ENCODE assay signal across 26 cellular contexts in genomic region chr2:101219281-101219680, GRCh38.
"Had no signal": no experiment of that assay in that cellular context is flagged by ENCODE, and none has a peak within 500 bp of the region (broad histone marks: within the 10 kb centered on the region; RNA-seq: fewer than 3 reads in every experiment).

No MANE protein-coding gene starts in this region.

- H3K9ac ChIP-seq: parathyroid adenoma had no signal

- FAIRE-seq: bronchial epithelial cell had no signal

- H3K9me3 ChIP-seq: colonic mucosa, esophagus squamous epithelium, gastrocnemius medialis, stomach, suprapubic skin, tibial nerve, uterus had no signal

- H3K36me3 Mint-ChIP-seq: activated CD4-positive, alpha-beta memory T cell treated with anti-CD3 and anti-CD28 coated beads for 36 hours; stimulated activated effector memory CD8-positive, alpha-beta T cell treated with anti-CD3 and anti-CD28 coated beads, Interleukin-12 subunit alpha, Interleukin-12 subunit beta, amount 100 ng/mL, for 72 hours had no signal

- ATAC-seq: activated naive CD4-positive, alpha-beta T cell treated with anti-CD3 and anti-CD28 coated beads, Interleukin-2, amount 50 U/mL, for 72 hours; effector memory CD8-positive, alpha-beta T cell; gastrocnemius medialis; stimulated activated effector memory CD8-positive, alpha-beta T cell treated with anti-CD3 and anti-CD28 coated beads, Interleukin-12 subunit alpha, Interleukin-12 subunit beta, amount 100 ng/mL, for 72 hours had no signal

- H3K4me3 ChIP-seq: colonic mucosa, dorsolateral prefrontal cortex, esophagus squamous epithelium, gastrocnemius medialis, skin epidermis, stomach, suprapubic skin, tibial nerve, uterus had no signal

- H3K9me3 Mint-ChIP-seq: activated B cell treated with CpG ODN at 0.5 μM for 24 hours; effector memory CD8-positive, alpha-beta T cell; memory B cell; stimulated activated effector memory CD8-positive, alpha-beta T cell treated with anti-CD3 and anti-CD28 coated beads, Interleukin-12 subunit alpha, Interleukin-12 subunit beta, amount 100 ng/mL, for 72 hours had no signal

- H3K36me3 ChIP-seq: colonic mucosa, esophagus squamous epithelium, gastrocnemius medialis, stomach, suprapubic skin, tibial nerve, uterus had no signal

- H3K27ac Mint-ChIP-seq: activated B cell treated with CpG ODN at 0.5 μM for 24 hours; activated CD4-positive, alpha-beta memory T cell treated with anti-CD3 and anti-CD28 coated beads for 36 hours; activated T-helper 1 cell treated with anti-CD3 and anti-CD28 coated beads, Interleukin-12 subunit alpha, Interleukin-12 subunit beta, Interleukin-2, Interleukin-4 antibody, amounts not matched to agents 30 ng/mL and 10 ng/mL and 1 ng/mL, durations not matched to agents 14 hours and 24 hours and 36 hours; effector memory CD8-positive, alpha-beta T cell; memory B cell; nephron progenitor cell; stimulated activated effector memory CD8-positive, alpha-beta T cell treated with anti-CD3 and anti-CD28 coated beads, Interleukin-12 subunit alpha, Interleukin-12 subunit beta, amount 100 ng/mL, for 72 hours had no signal

- H3K27me3 ChIP-seq: colonic mucosa, dorsolateral prefrontal cortex, esophagus squamous epithelium, gastrocnemius medialis, stomach, suprapubic skin, tibial nerve, uterus had no signal

- H3K27ac ChIP-seq: colonic mucosa, dorsolateral prefrontal cortex, esophagus squamous epithelium, gastrocnemius medialis, parathyroid adenoma, skin epidermis, stomach, suprapubic skin, tibial nerve, uterus had no signal

- H3K4me1 ChIP-seq: colonic mucosa, esophagus squamous epithelium, gastrocnemius medialis, parathyroid adenoma, stomach, suprapubic skin, tibial nerve, uterus had no signal

- H3K4me3 Mint-ChIP-seq: activated B cell treated with CpG ODN at 0.5 μM for 24 hours; activated CD4-positive, alpha-beta memory T cell treated with anti-CD3 and anti-CD28 coated beads for 36 hours; activated T-helper 1 cell treated with anti-CD3 and anti-CD28 coated beads, Interleukin-12 subunit alpha, Interleukin-12 subunit beta, Interleukin-2, Interleukin-4 antibody, amounts not matched to agents 30 ng/mL and 10 ng/mL and 1 ng/mL, durations not matched to agents 14 hours and 24 hours and 36 hours; effector memory CD8-positive, alpha-beta T cell; memory B cell; nephron progenitor cell; stimulated activated effector memory CD8-positive, alpha-beta T cell treated with anti-CD3 and anti-CD28 coated beads, Interleukin-12 subunit alpha, Interleukin-12 subunit beta, amount 100 ng/mL, for 72 hours had no signal

- DNase-seq: activated B cell treated with CpG ODN at 0.5 μM for 24 hours; activated CD4-positive, alpha-beta memory T cell treated with anti-CD3 and anti-CD28 coated beads for 36 hours; activated CD4-positive, alpha-beta T cell treated with anti-CD3 and anti-CD28 coated beads for 4 hours; activated gamma-delta T cell; colonic mucosa; dorsolateral prefrontal cortex; effector memory CD8-positive, alpha-beta T cell; esophagus squamous epithelium; gastrocnemius medialis; hippocampal formation; nephron progenitor cell; nucleus accumbens; right cardiac atrium; stimulated activated CD4-positive, alpha-beta T cell treated with anti-CD3 and anti-CD28 coated beads, Interleukin-2, amount 100 ng/mL, for 24 hours; stomach; T-helper 1 cell; uterus had no signal
